Comparison of ENCODE assay signal across 28 cellular contexts in genomic region chr10:5557040-5557721, GRCh38. TPM values are rescaled to one million over a fixed set of nuclear protein-coding genes. Genes with fewer than 3 reads are reported as not detected.
DNase-seq lines count a peak whose midpoint lies in the region; ATAC-seq, FAIRE-seq and TF ChIP-seq lines count a peak whose summit lies in the region.
"Had no signal": no experiment of that assay in that cellular context is flagged by ENCODE, and none has a peak within 500 bp of the region (broad histone marks: within the 10 kb centered on the region; RNA-seq: fewer than 3 reads in every experiment).

No MANE protein-coding gene starts in this region.

- H3K27ac Mint-ChIP-seq in activated naive CD4-positive, alpha-beta T cell treated with anti-CD3 and anti-CD28 coated beads for 36 hours = no peak overlapping the region
- H3K27ac Mint-ChIP-seq: CD4-positive, alpha-beta memory T cell; dendritic cell treated with granulocyte-macrophage colony-stimulating factor and Interleukin-4, amounts not matched to agents 40 ng/mL and 50 ng/mL, for 4 days; memory B cell had no signal

- no peak for ATAC-seq in HG03439 (IDR thresholded peaks at IDR 0.05; ENCODE audit: unreplicated experiment)
- ATAC-seq: activated CD4-positive, CD25-positive, alpha-beta regulatory T cell treated with anti-CD3 and anti-CD28 coated beads, Interleukin-2, amount 50 U/mL, for 24 hours; PC-3 had no signal

- H3K9me3 ChIP-seq in kidney (ENCODE audit: control insufficient read depth in 1 of 2, low read length in 2 of 2) (no peaks in the 10 kb centered on the region), uterus (no peaks in the 10 kb centered on the region)
- H3K9me3 ChIP-seq: tibial nerve had no signal

- no peak for TF ChIP-seq POLR2A in uterus (IDR thresholded peaks at IDR 0.05)

- no peak overlapping the region for H3K27ac ChIP-seq in kidney (ENCODE audit: low read depth in 2 of 2, low read length in 2 of 2)
- no peak overlapping the region for H3K27ac ChIP-seq in uterus

- H3K9me3 Mint-ChIP-seq in activated naive CD4-positive, alpha-beta T cell treated with anti-CD3 and anti-CD28 coated beads for 36 hours = no peaks in the 10 kb centered on the region
- H3K9me3 Mint-ChIP-seq: dendritic cell treated with granulocyte-macrophage colony-stimulating factor and Interleukin-4, amounts not matched to agents 40 ng/mL and 50 ng/mL, for 4 days; memory B cell had no signal

- no peaks in the 10 kb centered on the region for H3K36me3 ChIP-seq in kidney (ENCODE audit: control insufficient read depth in 1 of 2, insufficient read depth in 2 of 2, low read length in 2 of 2)
- H3K36me3 ChIP-seq in uterus = no peaks in the 10 kb centered on the region
- H3K36me3 ChIP-seq: tibial nerve had no signal

- CTCF ChIA-PET in activated naive CD4-positive, alpha-beta T cell treated with anti-CD3 and anti-CD28 coated beads for 36 hours (lab: Charles Lee) = no interaction called here

- H3K9ac ChIP-seq in kidney (ENCODE audit: low read length in 2 of 2) = no peak overlapping the region

- no peak for TF ChIP-seq CTCF in kidney (IDR thresholded peaks at IDR 0.05; ENCODE audit: borderline replicate concordance, extremely low read depth, insufficient read depth)
- no peak for TF ChIP-seq CTCF in uterus (IDR thresholded peaks at IDR 0.05)

- H3K4me1 ChIP-seq in kidney (ENCODE audit: control insufficient read depth in 1 of 2, insufficient read depth in 1 of 2, low read depth in 1 of 2, low read length in 2 of 2) (peaks cover 15 to 21% of the 10 kb centered on the region in 2 donors), uterus (no peaks in the 10 kb centered on the region)

- H3K4me3 Mint-ChIP-seq in activated naive CD4-positive, alpha-beta T cell treated with anti-CD3 and anti-CD28 coated beads for 36 hours = no peak overlapping the region
- H3K4me3 Mint-ChIP-seq: CD4-positive, alpha-beta memory T cell; dendritic cell treated with granulocyte-macrophage colony-stimulating factor and Interleukin-4, amounts not matched to agents 40 ng/mL and 50 ng/mL, for 4 days; memory B cell had no signal

- no peak for FAIRE-seq in kidney (lab: Jason Lieb, UNC)
- FAIRE-seq in frontal cortex (lab: Jason Lieb, UNC) = no peak
- FAIRE-seq: A204.1, endometrium had no signal

- H3K4me1 Mint-ChIP-seq in activated naive CD4-positive, alpha-beta T cell treated with anti-CD3 and anti-CD28 coated beads for 36 hours (ENCODE audit: low read depth) = peaks cover 21% of the 10 kb centered on the region

- intact Hi-C loops in activated naive CD4-positive, alpha-beta T cell treated with anti-CD3 and anti-CD28 coated beads for 36 hours (cut with micrococcal nuclease) = no loop called here
- intact Hi-C loops in kidney (cut with DNase I) (no loop called here), posterior vena cava (cut with DNase I) (no loop called here), uterus (cut with DNase I; ENCODE audit: low total_unique reads) (no loop called here)

- H3K4me3 ChIP-seq in kidney (ENCODE audit: low read length in 2 of 2) (no peak overlapping the region), uterus (no peak overlapping the region)
- H3K4me3 ChIP-seq: tibial nerve had no signal

- no peaks in the 10 kb centered on the region for H3K36me3 Mint-ChIP-seq in activated naive CD4-positive, alpha-beta T cell treated with anti-CD3 and anti-CD28 coated beads for 36 hours (ENCODE audit: low read depth)
- H3K36me3 Mint-ChIP-seq: CD4-positive, alpha-beta memory T cell; memory B cell had no signal

- DNase-seq in activated naive CD4-positive, alpha-beta T cell treated with anti-CD3 and anti-CD28 coated beads for 36 hours = peak; percentile 2
- no peak for DNase-seq in activated naive CD4-positive, alpha-beta T cell (lab: John Stamatoyannopoulos, UW)
- peak; percentile 56 for DNase-seq in kidney
- peak; percentile 74 for DNase-seq in posterior vena cava (ENCODE audit: low spot score)
- DNase-seq in uterus = peak; percentile 9 to 12
- no peak for DNase-seq in frontal cortex (ENCODE audit: low spot score in 2 of 2)
- DNase-seq in activated CD4-positive, alpha-beta T cell treated with anti-CD3 and anti-CD28 coated beads for 48 hours = no peak
- DNase-seq: activated naive CD4-positive, alpha-beta T cell treated with Interleukin-2 at 50 U/mL for 16 hours; activated T-cell treated with anti-CD3 and anti-CD28 coated beads, Interleukin-2, amount 50 U/mL, for 48 hours; AML-193; CD4-positive, alpha-beta memory T cell; DMS 273 treated with DMSO at 0.1 percent for 48 hours; NCI-H1105; occipital lobe; PC-3; SHP77 treated with DMSO at 0.1 percent for 48 hours; stimulated activated CD4-positive, alpha-beta T cell treated with anti-CD3 and anti-CD28 coated beads, Interleukin-12 subunit alpha, Interleukin-12 subunit beta, amount 100 ng/mL, for 4 hours; stimulated activated CD4-positive, alpha-beta T cell treated with anti-CD3 and anti-CD28 coated beads, Interleukin-4, amount 100 ng/mL, for 4 hours; stimulated activated naive CD4-positive, alpha-beta T cell treated with Interleukin-2 at 50 U/mL for 16 hours; SW 1271; T1000 had no signal

- no peaks in the 10 kb centered on the region for H3K27me3 ChIP-seq in uterus
- H3K27me3 ChIP-seq: tibial nerve had no signal

- no peaks in the 10 kb centered on the region for H3K27me3 Mint-ChIP-seq in activated naive CD4-positive, alpha-beta T cell treated with anti-CD3 and anti-CD28 coated beads for 36 hours (ENCODE audit: low read depth)

RNA-seq across cellular contexts. Expression of gene CALML3, which starts 32.4 kb away (rescaled TPM):
- not detected for total RNA-seq in activated naive CD4-positive, alpha-beta T cell treated with anti-CD3 and anti-CD28 coated beads for 36 hours
- total RNA-seq in kidney (not detected), posterior vena cava (not detected), uterus (not detected), frontal cortex (under 0.01 TPM)
- 15.9 TPM for polyA plus RNA-seq in kidney (ENCODE audit: insufficient read depth, low read depth, low replicate concordance)
- total RNA-seq: CD4-positive, alpha-beta memory T cell; occipital lobe; PC-3; tibial nerve had no signal
- polyA plus RNA-seq: CD4-positive, alpha-beta memory T cell had no signal

RNA-seq across cellular contexts. Expression of gene CALML5, which starts 57.8 kb away (rescaled TPM):
- not detected for total RNA-seq in activated naive CD4-positive, alpha-beta T cell treated with anti-CD3 and anti-CD28 coated beads for 36 hours
- not detected for total RNA-seq in kidney
- polyA plus RNA-seq in kidney (ENCODE audit: insufficient read depth, low read depth, low replicate concordance) = not detected
- total RNA-seq in posterior vena cava = not detected
- total RNA-seq in uterus = not detected
- total RNA-seq in frontal cortex = not detected
- total RNA-seq: CD4-positive, alpha-beta memory T cell; occipital lobe; PC-3; tibial nerve had no signal
- polyA plus RNA-seq: CD4-positive, alpha-beta memory T cell had no signal

Comparison
In these comparisons a context has a peak if more than half of its experiments do, and no peak if none do; other contexts are left out.
1. DNase-seq: peak in activated naive CD4-positive, alpha-beta T cell treated with anti-CD3 and anti-CD28 coated beads for 36 hours (single experiment), kidney (single experiment), posterior vena cava (single experiment) and uterus (2 of 2); none in activated naive CD4-positive, alpha-beta T cell (0 of 4), frontal cortex (0 of 2) and activated CD4-positive, alpha-beta T cell treated with anti-CD3 and anti-CD28 coated beads for 48 hours (single experiment).